ENCODE assay signal across 8 cellular contexts in genomic region chr14:103629503-103630121, GRCh38. TPM values are rescaled to one million over a fixed set of nuclear protein-coding genes. Genes with fewer than 3 reads are reported as not detected.
DNase-seq lines count a peak whose midpoint lies in the region; ATAC-seq and TF ChIP-seq lines count a peak whose summit lies in the region.

No MANE protein-coding gene starts in this region.

- H3K36me3 Mint-ChIP-seq in CD8-positive, alpha-beta memory T cell, result peaks cover 0 to 20% (median 5%) of the 10 kb centered on the region in 3 donors
- H3K36me3 Mint-ChIP-seq in IgD-negative memory B cell, result no peaks in the 10 kb centered on the region
- H3K36me3 Mint-ChIP-seq in activated CD8-positive, alpha-beta T cell treated with anti-CD3 and anti-CD28 coated beads for 36 hours (ENCODE audit: low read depth), result peaks cover 3% of the 10 kb centered on the region

- peak overlapping the region; percentile 86 for H3K27ac ChIP-seq in CD8-positive, alpha-beta memory T cell (ENCODE audit: low read depth, low read length)
- peak overlapping the region; percentile 98 for H3K27ac ChIP-seq in epithelial cell of prostate
- peak overlapping the region; percentile 93 to 96 for H3K27ac ChIP-seq in mucosa of rectum (ENCODE audit: low read depth in 2 of 2, low read length in 2 of 2)
- peak overlapping the region; percentile 96 for H3K27ac ChIP-seq in substantia nigra (ENCODE audit: low read depth, low read length, poor library complexity, severe bottlenecking)

- intact Hi-C loops in activated CD8-positive, alpha-beta T cell treated with anti-CD3 and anti-CD28 coated beads for 36 hours (cut with micrococcal nuclease), result no loop called here

- peaks cover 30 to 57% (median 56%) of the 10 kb centered on the region in 3 donors for H3K4me1 Mint-ChIP-seq in CD8-positive, alpha-beta memory T cell
- H3K4me1 Mint-ChIP-seq in IgD-negative memory B cell, result peaks cover 25 to 35% (median 33%) of the 10 kb centered on the region in 3 donors
- peaks cover 30% of the 10 kb centered on the region for H3K4me1 Mint-ChIP-seq in activated CD8-positive, alpha-beta T cell treated with anti-CD3 and anti-CD28 coated beads for 36 hours (ENCODE audit: low read depth)

- peak; percentile 25 for ATAC-seq in GM19463 (IDR thresholded peaks at IDR 0.05; ENCODE audit: unreplicated experiment)
- ATAC-seq in activated CD8-positive, alpha-beta T cell treated with anti-CD3 and anti-CD28 coated beads for 36 hours, result peak; percentile 60

- H3K4me3 ChIP-seq in CD8-positive, alpha-beta memory T cell (ENCODE audit: low read length), result peak overlapping the region; percentile 68
- peak overlapping the region; percentile 79 to 93 for H3K4me3 ChIP-seq in mucosa of rectum (ENCODE audit: low read length in 2 of 2)

- H3K4me1 ChIP-seq in CD8-positive, alpha-beta memory T cell (ENCODE audit: insufficient read depth, low read length), result peaks cover 44% of the 10 kb centered on the region
- H3K4me1 ChIP-seq in mucosa of rectum (ENCODE audit: control insufficient read depth in 2 of 2, insufficient read depth in 2 of 2, low read length in 2 of 2), result peaks cover 29% of the 10 kb centered on the region in 2 donors

- TF ChIP-seq CTCF in activated CD8-positive, alpha-beta T cell treated with anti-CD3 and anti-CD28 coated beads for 36 hours (IDR thresholded peaks at IDR 0.05), result no peak

- CTCF ChIA-PET in CD8-positive, alpha-beta memory T cell (lab: Charles Lee), result interaction anchor here (1.0 kb wide), 1 partner anchor 25 kb away, joined by 3 read pairs; no protein-coding TSS in a partner anchor
- CTCF ChIA-PET in activated CD8-positive, alpha-beta T cell treated with anti-CD3 and anti-CD28 coated beads for 36 hours (lab: Charles Lee), result no interaction called here

- H3K9ac ChIP-seq in mucosa of rectum (ENCODE audit: low read depth in 1 of 2, low read length in 2 of 2), result peak overlapping the region; percentile 86 to 96

- H3K27ac Mint-ChIP-seq in CD8-positive, alpha-beta memory T cell, result peak overlapping the region; percentile 63 to 96 (median 88)
- H3K27ac Mint-ChIP-seq in IgD-negative memory B cell, result peak overlapping the region; percentile 65 to 94 (median 84)
- peak overlapping the region; percentile 64 for H3K27ac Mint-ChIP-seq in activated CD8-positive, alpha-beta T cell treated with anti-CD3 and anti-CD28 coated beads for 36 hours

- no peaks in the 10 kb centered on the region for H3K36me3 ChIP-seq in CD8-positive, alpha-beta memory T cell (ENCODE audit: insufficient read depth, low read length)
- H3K36me3 ChIP-seq in mucosa of rectum (ENCODE audit: control insufficient read depth in 2 of 2, insufficient read depth in 2 of 2, low read length in 2 of 2), result peaks cover 0 to 3% of the 10 kb centered on the region in 2 donors

- POLR2A ChIA-PET in CD8-positive, alpha-beta memory T cell (lab: Charles Lee), result interaction anchor here (0.6 to 1.7 kb wide), 4 partner anchors 13 to 68 kb away, joined by 4 to 8 read pairs (median 6); partner anchors contain the start of gene BAG5
- POLR2A ChIA-PET in activated CD8-positive, alpha-beta T cell treated with anti-CD3 and anti-CD28 coated beads for 36 hours (lab: Charles Lee), result interaction anchor here (0.8 to 2.8 kb wide), 6 partner anchors 12 to 295 kb away, joined by 3 to 19 read pairs (median 3); partner anchors contain the start of genes BAG5, COA8, EIF5 and TRMT61A

- DNase-seq in CD8-positive, alpha-beta memory T cell, result peak; percentile 24 to 63 (median 28)
- peak; percentile 62 for DNase-seq in activated CD8-positive, alpha-beta T cell treated with anti-CD3 and anti-CD28 coated beads for 36 hours
- DNase-seq in epithelial cell of prostate (ENCODE audit: low read depth, low spot score) (no peak), substantia nigra (lab: John Stamatoyannopoulos, UW) (peak in 41 of 49 donors; percentile 12 to 86 (median 54)), occipital lobe (lab: John Stamatoyannopoulos, UW) (no peak)

- peak overlapping the region; percentile 83 to 95 (median 87) for H3K4me3 Mint-ChIP-seq in CD8-positive, alpha-beta memory T cell
- peak overlapping the region; percentile 81 to 94 (median 88) for H3K4me3 Mint-ChIP-seq in IgD-negative memory B cell
- peak overlapping the region; percentile 84 for H3K4me3 Mint-ChIP-seq in activated CD8-positive, alpha-beta T cell treated with anti-CD3 and anti-CD28 coated beads for 36 hours

- H3K27me3 Mint-ChIP-seq in CD8-positive, alpha-beta memory T cell, result peaks cover 0 to 2% of the 10 kb centered on the region in 2 donors
- H3K27me3 Mint-ChIP-seq in IgD-negative memory B cell, result peaks cover 2% of the 10 kb centered on the region
- H3K27me3 Mint-ChIP-seq in activated CD8-positive, alpha-beta T cell treated with anti-CD3 and anti-CD28 coated beads for 36 hours, result no peaks in the 10 kb centered on the region

- H3K27me3 ChIP-seq in CD8-positive, alpha-beta memory T cell (ENCODE audit: insufficient read depth, low read length, poor library complexity, severe bottlenecking), result no peaks in the 10 kb centered on the region
- no peaks in the 10 kb centered on the region for H3K27me3 ChIP-seq in mucosa of rectum (ENCODE audit: control insufficient read depth in 2 of 2, insufficient read depth in 2 of 2, low read length in 2 of 2)

- H3K9me3 ChIP-seq in CD8-positive, alpha-beta memory T cell (ENCODE audit: low read length), result no peaks in the 10 kb centered on the region
- no peaks in the 10 kb centered on the region for H3K9me3 ChIP-seq in mucosa of rectum (ENCODE audit: control insufficient read depth in 2 of 2, low read length in 2 of 2)

- no peaks in the 10 kb centered on the region for H3K9me3 Mint-ChIP-seq in CD8-positive, alpha-beta memory T cell
- H3K9me3 Mint-ChIP-seq in IgD-negative memory B cell, result no peaks in the 10 kb centered on the region
- H3K9me3 Mint-ChIP-seq in activated CD8-positive, alpha-beta T cell treated with anti-CD3 and anti-CD28 coated beads for 36 hours, result no peaks in the 10 kb centered on the region

RNA-seq across cellular contexts. Expression of gene KLC1, which starts 0.6 kb away (rescaled TPM):
- 100 to 1,000 TPM; 141 to 143 TPM for total RNA-seq in CD8-positive, alpha-beta memory T cell
- 92.0 TPM for polyA plus RNA-seq in CD8-positive, alpha-beta memory T cell
- polyA plus RNA-seq in IgD-negative memory B cell, result 80.2 TPM
- total RNA-seq in activated CD8-positive, alpha-beta T cell treated with anti-CD3 and anti-CD28 coated beads for 36 hours, result 100 to 1,000 TPM in 1 of 2 experiments, 10 to 100 TPM in 1; 97.5 to 101 TPM
- 355 TPM for total RNA-seq in occipital lobe

Comparison
In these comparisons a context has a peak if more than half of its experiments do, and no peak if none do; other contexts are left out.
1. DNase-seq: peak in CD8-positive, alpha-beta memory T cell (5 of 5), activated CD8-positive, alpha-beta T cell treated with anti-CD3 and anti-CD28 coated beads for 36 hours (single experiment) and substantia nigra (41 of 49); none in epithelial cell of prostate (single experiment) and occipital lobe (single experiment).
2. Peak in every context shown above with its lines, with median percentiles within 50 percentile points of each other: H3K27ac ChIP-seq, H3K27ac Mint-ChIP-seq and H3K4me3 Mint-ChIP-seq.